Comparison of ENCODE assay signal across 14 cellular contexts in genomic region chr22:50625568-50626313, GRCh38. TPM values are rescaled to one million over a fixed set of nuclear protein-coding genes. Genes with fewer than 3 reads are reported as not detected.
DNase-seq lines count a peak whose midpoint lies in the region; ATAC-seq, FAIRE-seq and TF ChIP-seq lines count a peak whose summit lies in the region.
"Had no signal": no experiment of that assay in that cellular context is flagged by ENCODE, and none has a peak within 500 bp of the region (broad histone marks: within the 10 kb centered on the region; RNA-seq: fewer than 3 reads in every experiment).

No MANE protein-coding gene starts in this region.

- no peaks in the 10 kb centered on the region for H3K36me3 ChIP-seq in HepG2 (replicated peaks in 1 of 2; ENCODE audit: control insufficient read depth in 1 of 2, insufficient read depth in 2 of 2, low read length in 2 of 2)
- H3K36me3 ChIP-seq in right lobe of liver, result no peaks in the 10 kb centered on the region
- H3K36me3 ChIP-seq in Panc1 (ENCODE audit: control insufficient read depth, insufficient read depth, low read length), result no peaks in the 10 kb centered on the region; the same call in 1 of the 2 replicates
- no peaks in the 10 kb centered on the region for H3K36me3 ChIP-seq in upper lobe of right lung
- H3K36me3 ChIP-seq in tibial artery, result peaks cover 0 to 16% (median 0%) of the 10 kb centered on the region in 3 donors

- H3K4me1 ChIP-seq in HepG2 (ENCODE audit: insufficient read depth, low read length) (peaks cover 62% of the 10 kb centered on the region), right lobe of liver (peaks cover 0 to 25% (median 6%) of the 10 kb centered on the region in 4 donors), Panc1 (ENCODE audit: control insufficient read depth, insufficient read depth, low read length) (peaks cover 7% of the 10 kb centered on the region), upper lobe of right lung (peaks cover 19% of the 10 kb centered on the region), tibial artery (peaks cover 0 to 24% (median 18%) of the 10 kb centered on the region in 4 donors)

- no peak overlapping the region for H2AFZ ChIP-seq in HepG2 (ENCODE audit: low read length)

- TF ChIP-seq EP300 in HepG2 (IDR thresholded peaks at IDR 0.05; ENCODE audit: low read depth in 2 of 2, low read length in 2 of 2), result no peak
- TF ChIP-seq EP300 in HepG2 (CRISPR knock-in tag; IDR thresholded peaks at IDR 0.05; ENCODE audit: borderline replicate concordance), result no peak

- TF ChIP-seq CTCF in HepG2 (CRISPR knock-in tag; IDR thresholded peaks at IDR 0.05) (peak; percentile 53), right lobe of liver (IDR thresholded peaks at IDR 0.05) (peak in 2 of 4 donors; percentile 15 to 16), Panc1 (IDR thresholded peaks at IDR 0.05) (peak; percentile 63), upper lobe of right lung (IDR thresholded peaks at IDR 0.05) (peak; percentile 14), tibial artery (IDR thresholded peaks at IDR 0.05) (no peak)

- DNase-seq in HepG2 (ENCODE audit: low spot score) (no peak), right lobe of liver (no peak), Panc1 (ENCODE audit: low read depth, low spot score) (no peak), islet precursor cell (peak; percentile 57), upper lobe of right lung (peak; percentile 65), NK-92 (lab: John Stamatoyannopoulos, UW; ENCODE audit: unreplicated experiment) (no peak), tibial artery (no peak), foreskin melanocyte (no peak)
- DNase-seq: activated naive CD4-positive, alpha-beta T cell treated with anti-CD3 and anti-CD28 coated beads for 36 hours; NCI-H1105; NCI-H2227 treated with DMSO at 0.1 percent for 48 hours; stimulated activated CD4-positive, alpha-beta T cell treated with anti-CD3 and anti-CD28 coated beads, Interleukin-4, amount 100 ng/mL, for 4 hours had no signal

- H3K27ac ChIP-seq in HepG2 (ENCODE audit: extremely low read length, insufficient read depth, low read length) (no peak overlapping the region), right lobe of liver (no peak overlapping the region), Panc1 (ENCODE audit: low read length) (no peak overlapping the region), upper lobe of right lung (no peak overlapping the region), tibial artery (no peak overlapping the region)

- intact Hi-C loops in HepG2 (cut with micrococcal nuclease; ENCODE audit: unreplicated experiment), result no loop called here
- intact Hi-C loops in right lobe of liver (cut with DNase I), result loop anchor here in 1 of 2 donors (5.0 kb wide), 1 partner anchor 72 kb away; no protein-coding TSS in a partner anchor
- intact Hi-C loops in Panc1 (cut with micrococcal nuclease; ENCODE audit: unreplicated experiment), result loop anchor here (1.0 kb wide), 1 partner anchor 66 kb away; no protein-coding TSS in a partner anchor
- intact Hi-C loops in upper lobe of right lung (cut with DNase I), result no loop called here
- intact Hi-C loops in tibial artery (cut with DNase I; ENCODE audit: low total_unique reads), result no loop called here

- ATAC-seq in HepG2, result no peak
- no peak for ATAC-seq in right lobe of liver
- ATAC-seq in Panc1, result peak; percentile 40; the same call in 1 of the 2 replicates
- ATAC-seq in upper lobe of right lung, result no peak

- H3K4me3 ChIP-seq in HepG2 (replicated peaks in 1 of 3; ENCODE audit: insufficient read depth in 1 of 3, low read depth in 2 of 3, low read length in 3 of 3) (no peak overlapping the region), right lobe of liver (no peak overlapping the region), Panc1 (ENCODE audit: low read depth in 2 of 2, low read length in 2 of 2) (no peak overlapping the region), upper lobe of right lung (no peak overlapping the region), tibial artery (no peak overlapping the region)
- H3K4me3 ChIP-seq: upper lobe of left lung had no signal

- FAIRE-seq in HepG2 (lab: Jason Lieb, UNC), result no peak
- FAIRE-seq: D721Med had no signal

- TF ChIP-seq RAD21 in HepG2 (CRISPR knock-in tag; IDR thresholded peaks at IDR 0.05), result peak; percentile 33; the same call in 1 of the 2 replicates

- H3K9ac ChIP-seq in HepG2 (ENCODE audit: insufficient read depth, low read depth, low read length), result no peak overlapping the region

- CTCF ChIA-PET in HepG2 (lab: Yijun Ruan, JAX; ENCODE audit: low intra/inter-chr PET ratio, low total read pairs), result interaction anchor here (1.1 kb wide), 1 partner anchor 66 kb away, joined by 5 read pairs; no protein-coding TSS in a partner anchor
- CTCF ChIA-PET in Panc1 (lab: Charles Lee), result no interaction called here

- no peak overlapping the region for H3K4me2 ChIP-seq in HepG2 (ENCODE audit: low read depth, low read length)

- H3K9me3 ChIP-seq in HepG2 (ENCODE audit: low read length), result no peaks in the 10 kb centered on the region
- no peaks in the 10 kb centered on the region for H3K9me3 ChIP-seq in right lobe of liver
- H3K9me3 ChIP-seq in Panc1 (ENCODE audit: control insufficient read depth, insufficient read depth, low read depth, low read length), result no peaks in the 10 kb centered on the region
- no peaks in the 10 kb centered on the region for H3K9me3 ChIP-seq in upper lobe of right lung
- H3K9me3 ChIP-seq in tibial artery, result no peaks in the 10 kb centered on the region
- H3K9me3 ChIP-seq: upper lobe of left lung had no signal

- no peaks in the 10 kb centered on the region for H4K20me1 ChIP-seq in HepG2 (ENCODE audit: insufficient read depth, low read length)

- TF ChIP-seq POLR2A in HepG2 (IDR thresholded peaks at IDR 0.05; ENCODE audit: insufficient read depth in 1 of 2, low read depth in 2 of 2, low read length in 2 of 2), result no peak
- no peak for TF ChIP-seq POLR2A in right lobe of liver (IDR thresholded peaks at IDR 0.05)

- no peaks in the 10 kb centered on the region; a peak in 1 of 5 replicates for H3K27me3 ChIP-seq in HepG2 (ENCODE audit: control insufficient read depth in 1 of 2, insufficient read depth in 2 of 2, low read length in 2 of 2)
- H3K27me3 ChIP-seq in right lobe of liver, result no peaks in the 10 kb centered on the region
- no peaks in the 10 kb centered on the region for H3K27me3 ChIP-seq in Panc1 (ENCODE audit: control insufficient read depth, insufficient read depth, low read length)
- no peaks in the 10 kb centered on the region for H3K27me3 ChIP-seq in upper lobe of right lung
- peaks cover 0 to 7% of the 10 kb centered on the region in 2 donors for H3K27me3 ChIP-seq in tibial artery
- H3K27me3 ChIP-seq: upper lobe of left lung had no signal

- BruUV-seq in HepG2 (replicated peaks; lab: Mats Ljungman, UMichigan), result TSS peak; percentile 33
- BruUV-seq in Panc1 (replicated peaks; lab: Mats Ljungman, UMichigan), result no TSS peak

- WGBS in HepG2 (ENCODE audit: low lambda C conversion rate), result 88% methylated on average over 14 of the region's 27 CpGs
- WGBS in right lobe of liver (ENCODE audit: insufficient coverage, low coverage, low lambda C conversion rate, missing lambda C conversion rate), result no CpG with 5 or more reads among the region's 27 CpGs

- in situ Hi-C loops in HepG2 (cut with HindIII; ENCODE audit: extremely low pct_ligation_motif_present, low pct_unique_long_range_greater_than_20kb) (loop anchor here (5.0 kb wide), 1 partner anchor 72 kb away; no protein-coding TSS in a partner anchor), Panc1 (cut with HindIII; ENCODE audit: low pct_unique_long_range_greater_than_20kb, low sequenced_read_pairs) (no loop called here)

- POLR2A ChIA-PET in HepG2 (lab: Yijun Ruan, JAX) (interaction anchor here (1.4 to 4.2 kb wide), 2 partner anchors 15 to 74 kb away, joined by 5 to 56 read pairs; no protein-coding TSS in a partner anchor), Panc1 (lab: Charles Lee) (no interaction called here)

- peaks cover 4% of the 10 kb centered on the region for H3K79me2 ChIP-seq in HepG2 (ENCODE audit: insufficient read depth, low read length)

RNA-seq across cellular contexts. Expression of gene ARSA, which starts 2.2 kb away (rescaled TPM):
- total RNA-seq in HepG2 (2016; rRNA removed; fragmentation: Illumina TruSeq; extraction: Trizol), result 3.8 and 9.0 TPM in 2 replicates
- total RNA-seq in HepG2 (2016; cell fraction: cytosol; rRNA removed; fragmentation: Illumina TruSeq; extraction: Trizol; ENCODE audit: low read depth), result 1.6 and 2.0 TPM in 2 replicates
- 3.7 and 9.9 TPM in 2 replicates for total RNA-seq in HepG2 (2016; cell fraction: insoluble cytoplasmic fraction; rRNA removed; fragmentation: Illumina TruSeq; extraction: Trizol)
- total RNA-seq in HepG2 (2016; cell fraction: membrane; rRNA removed; fragmentation: Illumina TruSeq; extraction: Trizol), result 2.6 and 3.5 TPM in 2 replicates
- 11.3 and 13.3 TPM in 2 replicates for total RNA-seq in HepG2 (2016; cell fraction: nucleus; rRNA removed; fragmentation: Illumina TruSeq; extraction: Trizol)
- 11.5 and 19.0 TPM in 2 replicates for polyA plus RNA-seq in HepG2 (2011; rRNA removed)
- polyA plus RNA-seq in HepG2 (2011; cell fraction: cytosol; rRNA removed), result 5.2 and 7.9 TPM in 2 replicates
- polyA plus RNA-seq in HepG2 (2011; cell fraction: nucleus; rRNA removed), result 58.3 and 62.0 TPM in 2 replicates
- polyA plus RNA-seq in HepG2 (2012), result 11.0 and 15.5 TPM in 2 replicates
- 2.4 and 2.9 TPM in 2 replicates for polyA plus RNA-seq in HepG2 (2016; cell fraction: cytosol; fragmentation: Illumina TruSeq; extraction: Trizol; ENCODE audit: low read depth)
- 4.2 and 5.5 TPM in 2 replicates for polyA plus RNA-seq in HepG2 (2016; cell fraction: insoluble cytoplasmic fraction; fragmentation: Illumina TruSeq; extraction: Trizol; ENCODE audit: low read depth)
- polyA plus RNA-seq in HepG2 (2016; cell fraction: membrane; fragmentation: Illumina TruSeq; extraction: Trizol; ENCODE audit: low read depth), result 3.1 and 3.4 TPM in 2 replicates
- polyA plus RNA-seq in HepG2 (2016; cell fraction: nucleus; fragmentation: Illumina TruSeq; extraction: Trizol; ENCODE audit: insufficient read depth, low read depth), result 25.4 and 29.9 TPM in 2 replicates
- 2.0 and 19.4 TPM in 2 replicates for polyA minus RNA-seq in HepG2 (2011; rRNA and poly(A)+ RNA removed; ENCODE audit: low replicate concordance)
- 6.5 and 8.6 TPM in 2 replicates for polyA minus RNA-seq in HepG2 (2011; cell fraction: cytosol; rRNA and poly(A)+ RNA removed)
- 7.1 and 7.6 TPM in 2 replicates for polyA minus RNA-seq in HepG2 (2011; cell fraction: nucleus; rRNA and poly(A)+ RNA removed)
- total RNA-seq in right lobe of liver, result 10 to 100 TPM; 20.8 to 47.3 (median 38.6) TPM
- total RNA-seq in Panc1 (2021; ENCODE audit: unreplicated experiment), result 43.8 TPM
- 39.5 TPM for polyA plus RNA-seq in Panc1 (2012; ENCODE audit: insufficient read length)
- total RNA-seq in upper lobe of right lung, result 46.4 TPM

RNA-seq across cellular contexts. Expression of gene MAPK8IP2, which starts 25.1 kb away (rescaled TPM):
- 2.1 and 2.6 TPM in 2 replicates for total RNA-seq in HepG2 (2016; rRNA removed; fragmentation: Illumina TruSeq; extraction: Trizol)
- 0.10 and 0.18 TPM in 2 replicates for total RNA-seq in HepG2 (2016; cell fraction: cytosol; rRNA removed; fragmentation: Illumina TruSeq; extraction: Trizol; ENCODE audit: low read depth)
- total RNA-seq in HepG2 (2016; cell fraction: insoluble cytoplasmic fraction; rRNA removed; fragmentation: Illumina TruSeq; extraction: Trizol), result 1.6 and 2.3 TPM in 2 replicates
- total RNA-seq in HepG2 (2016; cell fraction: membrane; rRNA removed; fragmentation: Illumina TruSeq; extraction: Trizol), result 0.65 and 0.77 TPM in 2 replicates
- total RNA-seq in HepG2 (2016; cell fraction: nucleus; rRNA removed; fragmentation: Illumina TruSeq; extraction: Trizol), result 1.8 and 2.3 TPM in 2 replicates
- 1.3 and 2.2 TPM in 2 replicates for polyA plus RNA-seq in HepG2 (2011; rRNA removed)
- polyA plus RNA-seq in HepG2 (2011; cell fraction: cytosol; rRNA removed), result 1.2 TPM in 2 replicates
- polyA plus RNA-seq in HepG2 (2011; cell fraction: nucleus; rRNA removed), result 4.1 and 4.5 TPM in 2 replicates
- polyA plus RNA-seq in HepG2 (2012), result 0.87 and 1.2 TPM in 2 replicates
- polyA plus RNA-seq in HepG2 (2016; cell fraction: cytosol; fragmentation: Illumina TruSeq; extraction: Trizol; ENCODE audit: low read depth), result 0.20 TPM in 2 replicates
- 1.7 and 2.3 TPM in 2 replicates for polyA plus RNA-seq in HepG2 (2016; cell fraction: insoluble cytoplasmic fraction; fragmentation: Illumina TruSeq; extraction: Trizol; ENCODE audit: low read depth)
- polyA plus RNA-seq in HepG2 (2016; cell fraction: membrane; fragmentation: Illumina TruSeq; extraction: Trizol; ENCODE audit: low read depth), result 0.47 and 0.71 TPM in 2 replicates
- polyA plus RNA-seq in HepG2 (2016; cell fraction: nucleus; fragmentation: Illumina TruSeq; extraction: Trizol; ENCODE audit: insufficient read depth, low read depth), result 3.0 and 3.2 TPM in 2 replicates
- polyA minus RNA-seq in HepG2 (2011; rRNA and poly(A)+ RNA removed; ENCODE audit: low replicate concordance), result 3.4 TPM in 1 of 2 replicates, not detected in the other
- polyA minus RNA-seq in HepG2 (2011; cell fraction: cytosol; rRNA and poly(A)+ RNA removed), result 1.5 and 2.2 TPM in 2 replicates
- polyA minus RNA-seq in HepG2 (2011; cell fraction: nucleus; rRNA and poly(A)+ RNA removed), result 1.4 and 1.5 TPM in 2 replicates
- total RNA-seq in right lobe of liver, result 1 to 10 TPM in 1 of 6 experiments, under 1 TPM in 5; 0.15 to 1.7 (median 0.45) TPM
- 38.4 TPM for total RNA-seq in Panc1 (2021; ENCODE audit: unreplicated experiment)
- 40.2 TPM for polyA plus RNA-seq in Panc1 (2012; ENCODE audit: insufficient read length)
- 2.6 TPM for total RNA-seq in upper lobe of right lung

RNA-seq across cellular contexts. Expression of gene CHKB, which starts 43.1 kb away (rescaled TPM):
- total RNA-seq in HepG2 (2016; rRNA removed; fragmentation: Illumina TruSeq; extraction: Trizol), result 9.9 and 24.5 TPM in 2 replicates
- total RNA-seq in HepG2 (2016; cell fraction: cytosol; rRNA removed; fragmentation: Illumina TruSeq; extraction: Trizol; ENCODE audit: low read depth), result 17.8 and 21.3 TPM in 2 replicates
- 10.7 and 27.7 TPM in 2 replicates for total RNA-seq in HepG2 (2016; cell fraction: insoluble cytoplasmic fraction; rRNA removed; fragmentation: Illumina TruSeq; extraction: Trizol)
- total RNA-seq in HepG2 (2016; cell fraction: membrane; rRNA removed; fragmentation: Illumina TruSeq; extraction: Trizol), result 16.6 and 17.3 TPM in 2 replicates
- 27.3 and 33.6 TPM in 2 replicates for total RNA-seq in HepG2 (2016; cell fraction: nucleus; rRNA removed; fragmentation: Illumina TruSeq; extraction: Trizol)
- 42.7 and 43.1 TPM in 2 replicates for polyA plus RNA-seq in HepG2 (2011; rRNA removed)
- polyA plus RNA-seq in HepG2 (2011; cell fraction: cytosol; rRNA removed), result 11.7 and 13.0 TPM in 2 replicates
- 163 and 176 TPM in 2 replicates for polyA plus RNA-seq in HepG2 (2011; cell fraction: nucleus; rRNA removed)
- polyA plus RNA-seq in HepG2 (2012), result 20.9 and 22.0 TPM in 2 replicates
- polyA plus RNA-seq in HepG2 (2016; cell fraction: cytosol; fragmentation: Illumina TruSeq; extraction: Trizol; ENCODE audit: low read depth), result 10.7 and 12.5 TPM in 2 replicates
- polyA plus RNA-seq in HepG2 (2016; cell fraction: insoluble cytoplasmic fraction; fragmentation: Illumina TruSeq; extraction: Trizol; ENCODE audit: low read depth), result 10.1 and 10.6 TPM in 2 replicates
- 12.3 and 13.1 TPM in 2 replicates for polyA plus RNA-seq in HepG2 (2016; cell fraction: membrane; fragmentation: Illumina TruSeq; extraction: Trizol; ENCODE audit: low read depth)
- 91.8 and 97.4 TPM in 2 replicates for polyA plus RNA-seq in HepG2 (2016; cell fraction: nucleus; fragmentation: Illumina TruSeq; extraction: Trizol; ENCODE audit: insufficient read depth, low read depth)
- polyA minus RNA-seq in HepG2 (2011; rRNA and poly(A)+ RNA removed; ENCODE audit: low replicate concordance), result 12.9 and 13.6 TPM in 2 replicates
- 3.1 TPM in 2 replicates for polyA minus RNA-seq in HepG2 (2011; cell fraction: cytosol; rRNA and poly(A)+ RNA removed)
- 20.0 and 26.5 TPM in 2 replicates for polyA minus RNA-seq in HepG2 (2011; cell fraction: nucleus; rRNA and poly(A)+ RNA removed)
- total RNA-seq in right lobe of liver, result 10 to 100 TPM; 10.9 to 43.4 (median 26.7) TPM
- 43.5 TPM for total RNA-seq in Panc1 (2021; ENCODE audit: unreplicated experiment)
- 33.1 TPM for polyA plus RNA-seq in Panc1 (2012; ENCODE audit: insufficient read length)
- 66.7 TPM for total RNA-seq in upper lobe of right lung

RNA-seq across cellular contexts. Expression of gene SHANK3, which starts 46.9 kb away (rescaled TPM):
- total RNA-seq in HepG2 (2016; rRNA removed; fragmentation: Illumina TruSeq; extraction: Trizol) (1.9 and 2.9 TPM in 2 replicates), right lobe of liver (10 to 100 TPM in 5 of 6 experiments, 1 to 10 TPM in 1; 9.7 to 16.0 (median 14.8) TPM), Panc1 (2021; ENCODE audit: unreplicated experiment) (7.6 TPM), upper lobe of right lung (59.9 TPM)
- 0.79 and 1.0 TPM in 2 replicates for total RNA-seq in HepG2 (2016; cell fraction: cytosol; rRNA removed; fragmentation: Illumina TruSeq; extraction: Trizol; ENCODE audit: low read depth)
- 1.7 and 2.9 TPM in 2 replicates for total RNA-seq in HepG2 (2016; cell fraction: insoluble cytoplasmic fraction; rRNA removed; fragmentation: Illumina TruSeq; extraction: Trizol)
- 2.3 TPM in 2 replicates for total RNA-seq in HepG2 (2016; cell fraction: membrane; rRNA removed; fragmentation: Illumina TruSeq; extraction: Trizol)
- 2.9 and 3.7 TPM in 2 replicates for total RNA-seq in HepG2 (2016; cell fraction: nucleus; rRNA removed; fragmentation: Illumina TruSeq; extraction: Trizol)
- 4.6 and 6.5 TPM in 2 replicates for polyA plus RNA-seq in HepG2 (2011; rRNA removed)
- polyA plus RNA-seq in HepG2 (2011; cell fraction: cytosol; rRNA removed), result 3.0 and 3.9 TPM in 2 replicates
- polyA plus RNA-seq in HepG2 (2011; cell fraction: nucleus; rRNA removed), result 25.0 and 33.1 TPM in 2 replicates
- 7.9 and 8.7 TPM in 2 replicates for polyA plus RNA-seq in HepG2 (2012)
- 0.66 and 0.71 TPM in 2 replicates for polyA plus RNA-seq in HepG2 (2016; cell fraction: cytosol; fragmentation: Illumina TruSeq; extraction: Trizol; ENCODE audit: low read depth)
- polyA plus RNA-seq in HepG2 (2016; cell fraction: insoluble cytoplasmic fraction; fragmentation: Illumina TruSeq; extraction: Trizol; ENCODE audit: low read depth), result 3.0 and 4.2 TPM in 2 replicates
- polyA plus RNA-seq in HepG2 (2016; cell fraction: membrane; fragmentation: Illumina TruSeq; extraction: Trizol; ENCODE audit: low read depth), result 1.6 and 1.9 TPM in 2 replicates
- polyA plus RNA-seq in HepG2 (2016; cell fraction: nucleus; fragmentation: Illumina TruSeq; extraction: Trizol; ENCODE audit: insufficient read depth, low read depth), result 14.0 and 17.0 TPM in 2 replicates
- polyA minus RNA-seq in HepG2 (2011; rRNA and poly(A)+ RNA removed; ENCODE audit: low replicate concordance), result 0.07 and 4.8 TPM in 2 replicates
- polyA minus RNA-seq in HepG2 (2011; cell fraction: cytosol; rRNA and poly(A)+ RNA removed), result 5.2 and 5.4 TPM in 2 replicates
- 5.8 and 5.9 TPM in 2 replicates for polyA minus RNA-seq in HepG2 (2011; cell fraction: nucleus; rRNA and poly(A)+ RNA removed)
- polyA plus RNA-seq in Panc1 (2012; ENCODE audit: insufficient read length), result 6.6 TPM

RNA-seq across cellular contexts. Expression of gene CPT1B, which starts 47.5 kb away (rescaled TPM):
- total RNA-seq in HepG2 (2016; rRNA removed; fragmentation: Illumina TruSeq; extraction: Trizol) (2.3 and 9.2 TPM in 2 replicates), right lobe of liver (10 to 100 TPM in 5 of 6 experiments, 1 to 10 TPM in 1; 3.8 to 30.7 (median 13.0) TPM), Panc1 (2021; ENCODE audit: unreplicated experiment) (18.4 TPM), upper lobe of right lung (12.7 TPM)
- total RNA-seq in HepG2 (2016; cell fraction: cytosol; rRNA removed; fragmentation: Illumina TruSeq; extraction: Trizol; ENCODE audit: low read depth), result 0.91 and 1.5 TPM in 2 replicates
- 1.4 and 10.1 TPM in 2 replicates for total RNA-seq in HepG2 (2016; cell fraction: insoluble cytoplasmic fraction; rRNA removed; fragmentation: Illumina TruSeq; extraction: Trizol)
- total RNA-seq in HepG2 (2016; cell fraction: membrane; rRNA removed; fragmentation: Illumina TruSeq; extraction: Trizol), result 1.9 and 2.4 TPM in 2 replicates
- total RNA-seq in HepG2 (2016; cell fraction: nucleus; rRNA removed; fragmentation: Illumina TruSeq; extraction: Trizol), result 11.6 and 16.2 TPM in 2 replicates
- polyA plus RNA-seq in HepG2 (2011; rRNA removed), result 19.5 and 26.5 TPM in 2 replicates
- 4.5 and 5.2 TPM in 2 replicates for polyA plus RNA-seq in HepG2 (2011; cell fraction: cytosol; rRNA removed)
- 177 and 200 TPM in 2 replicates for polyA plus RNA-seq in HepG2 (2011; cell fraction: nucleus; rRNA removed)
- 15.0 and 23.3 TPM in 2 replicates for polyA plus RNA-seq in HepG2 (2012)
- polyA plus RNA-seq in HepG2 (2016; cell fraction: cytosol; fragmentation: Illumina TruSeq; extraction: Trizol; ENCODE audit: low read depth), result 0.49 and 0.80 TPM in 2 replicates
- 2.0 and 2.6 TPM in 2 replicates for polyA plus RNA-seq in HepG2 (2016; cell fraction: insoluble cytoplasmic fraction; fragmentation: Illumina TruSeq; extraction: Trizol; ENCODE audit: low read depth)
- polyA plus RNA-seq in HepG2 (2016; cell fraction: membrane; fragmentation: Illumina TruSeq; extraction: Trizol; ENCODE audit: low read depth), result 1.7 and 2.0 TPM in 2 replicates
- polyA plus RNA-seq in HepG2 (2016; cell fraction: nucleus; fragmentation: Illumina TruSeq; extraction: Trizol; ENCODE audit: insufficient read depth, low read depth), result 62.6 and 63.1 TPM in 2 replicates
- polyA minus RNA-seq in HepG2 (2011; rRNA and poly(A)+ RNA removed; ENCODE audit: low replicate concordance), result 7.0 and 8.4 TPM in 2 replicates
- polyA minus RNA-seq in HepG2 (2011; cell fraction: cytosol; rRNA and poly(A)+ RNA removed), result 0.79 and 1.7 TPM in 2 replicates
- polyA minus RNA-seq in HepG2 (2011; cell fraction: nucleus; rRNA and poly(A)+ RNA removed), result 21.3 and 22.5 TPM in 2 replicates
- polyA plus RNA-seq in Panc1 (2012; ENCODE audit: insufficient read length), result 19.9 TPM

Comparison
In these comparisons a context has a peak if more than half of its experiments do, and no peak if none do; other contexts are left out.
1. DNase-seq: peak in islet precursor cell (single experiment) and upper lobe of right lung (single experiment); none in HepG2 (single experiment), right lobe of liver (0 of 3), Panc1 (single experiment), NK-92 (single experiment), tibial artery (0 of 2) and foreskin melanocyte (single experiment).
2. CTCF ChIP-seq: peak in HepG2 (single experiment), Panc1 (single experiment) and upper lobe of right lung (single experiment); none in tibial artery (0 of 2).
3. RNA of gene MAPK8IP2, which starts 25.1 kb away (total RNA-seq): 38.4 TPM in Panc1 (single experiment); 2.6 TPM in upper lobe of right lung (single experiment), 0.10 to 2.6 TPM in HepG2 and 0.15 to 1.7 TPM in right lobe of liver; every median in the first group is over 10 times any median in the second.